Comparison of ENCODE assay signal across 11 cellular contexts in genomic region chr15:73239564-73240208, GRCh38.
DNase-seq lines count a peak whose midpoint lies in the region; ATAC-seq and TF ChIP-seq lines count a peak whose summit lies in the region.
"Had no signal": no experiment of that assay in that cellular context is flagged by ENCODE, and none has a peak within 500 bp of the region (broad histone marks: within the 10 kb centered on the region; RNA-seq: fewer than 3 reads in every experiment).

No MANE protein-coding gene starts in this region.

- H3K27ac Mint-ChIP-seq in HFFc6 (no peak overlapping the region), T-helper 17 cell (peak overlapping the region; percentile 89)
- H3K27ac Mint-ChIP-seq: activated naive CD4-positive, alpha-beta T cell treated with anti-CD3 and anti-CD28 coated beads, Interleukin-2, amount 50 U/mL, for 24 hours had no signal

- H3K4me3 Mint-ChIP-seq in HFFc6 = no peak overlapping the region
- H3K4me3 Mint-ChIP-seq in T-helper 17 cell = no peak overlapping the region
- H3K4me3 Mint-ChIP-seq: activated naive CD4-positive, alpha-beta T cell treated with anti-CD3 and anti-CD28 coated beads, Interleukin-2, amount 50 U/mL, for 24 hours had no signal

- no peak overlapping the region for H3K27ac ChIP-seq in C4-2B

- no peaks in the 10 kb centered on the region for H3K36me3 Mint-ChIP-seq in HFFc6 (ENCODE audit: low read depth)
- peaks cover 10% of the 10 kb centered on the region for H3K36me3 Mint-ChIP-seq in T-helper 17 cell (ENCODE audit: low read depth)
- H3K36me3 Mint-ChIP-seq: activated naive CD4-positive, alpha-beta T cell treated with anti-CD3 and anti-CD28 coated beads, Interleukin-2, amount 50 U/mL, for 24 hours had no signal

- H3K4me1 Mint-ChIP-seq in HFFc6 (ENCODE audit: low read depth) (no peaks in the 10 kb centered on the region), T-helper 17 cell (peaks cover 10% of the 10 kb centered on the region)
- H3K4me1 Mint-ChIP-seq: activated naive CD4-positive, alpha-beta T cell treated with anti-CD3 and anti-CD28 coated beads, Interleukin-2, amount 50 U/mL, for 24 hours had no signal

- TF ChIP-seq CTCF in C4-2B (conservative IDR thresholded peaks at IDR 0.05) = peak; percentile 57
- TF ChIP-seq CTCF in HFFc6 (IDR thresholded peaks at IDR 0.05) = peak; percentile 56

- no peaks in the 10 kb centered on the region for H3K9me3 ChIP-seq in T-helper 17 cell (ENCODE audit: control insufficient read depth, low read length, poor library complexity, severe bottlenecking)
- H3K9me3 ChIP-seq: upper lobe of left lung had no signal

- no peaks in the 10 kb centered on the region for H3K9me3 Mint-ChIP-seq in HFFc6
- H3K9me3 Mint-ChIP-seq: activated naive CD4-positive, alpha-beta T cell treated with anti-CD3 and anti-CD28 coated beads, Interleukin-2, amount 50 U/mL, for 24 hours had no signal

- ATAC-seq in T-helper 17 cell (no peak), HG03354 (IDR thresholded peaks at IDR 0.05; ENCODE audit: poor library complexity, severe bottlenecking, unreplicated experiment) (no peak)

- no peak for DNase-seq in HFFc6
- DNase-seq in T-helper 17 cell = no peak
- DNase-seq in kidney tubule cell (ENCODE audit: low spot score) = peak; percentile 20
- no peak for DNase-seq in activated naive CD4-positive, alpha-beta T cell treated with Interleukin-2 at 50 U/mL for 16 hours
- no peak for DNase-seq in middle frontal gyrus (ENCODE audit: extremely low spot score, low spot score)
- DNase-seq in HuH-7 (ENCODE audit: low spot score) = no peak
- DNase-seq: Calu3, upper lobe of left lung had no signal

- H3K27me3 Mint-ChIP-seq in HFFc6 (ENCODE audit: insufficient read depth) = peaks cover 3% of the 10 kb centered on the region
- H3K27me3 Mint-ChIP-seq in T-helper 17 cell = no peaks in the 10 kb centered on the region
- H3K27me3 Mint-ChIP-seq: activated naive CD4-positive, alpha-beta T cell treated with anti-CD3 and anti-CD28 coated beads, Interleukin-2, amount 50 U/mL, for 24 hours had no signal
